Comparison of ENCODE assay signal across 13 cellular contexts in genomic region chr1:184056921-184057496, GRCh38. TPM values are rescaled to one million over a fixed set of nuclear protein-coding genes. Genes with fewer than 3 reads are reported as not detected.
DNase-seq lines count a peak whose midpoint lies in the region; ATAC-seq, FAIRE-seq and TF ChIP-seq lines count a peak whose summit lies in the region.
"Had no signal": no experiment of that assay in that cellular context is flagged by ENCODE, and none has a peak within 500 bp of the region (broad histone marks: within the 10 kb centered on the region; RNA-seq: fewer than 3 reads in every experiment).

No MANE protein-coding gene starts in this region.

- no peaks in the 10 kb centered on the region for H3K27me3 Mint-ChIP-seq in brain
- no peaks in the 10 kb centered on the region for H3K27me3 Mint-ChIP-seq in activated T-helper 17 cell treated with anti-CD3 and anti-CD28 coated beads, Interleukin-2, amount 50 U/mL, for 72 hours
- no peaks in the 10 kb centered on the region for H3K27me3 Mint-ChIP-seq in naive thymus-derived CD8-positive, alpha-beta T cell
- H3K27me3 Mint-ChIP-seq: B cell; central memory CD8-positive, alpha-beta T cell had no signal

- DNase-seq in A673 (ENCODE audit: low spot score) (peak; percentile 63), HS-27A (ENCODE audit: low read depth) (peak; percentile 91), kidney tubule cell (ENCODE audit: low spot score) (peak; percentile 72), kidney (no peak)
- no peak for DNase-seq in naive thymus-derived CD8-positive, alpha-beta T cell
- DNase-seq: NCI-H187, SHP77 treated with DMSO at 0.1 percent for 48 hours had no signal

- no peak for ATAC-seq in GM21447 (IDR thresholded peaks at IDR 0.05; ENCODE audit: unreplicated experiment)
- ATAC-seq in activated T-helper 17 cell treated with anti-CD3 and anti-CD28 coated beads, Interleukin-2, amount 50 U/mL, for 72 hours (replicated peaks) = no peak
- no peak for ATAC-seq in naive thymus-derived CD8-positive, alpha-beta T cell
- ATAC-seq: GM12878 had no signal

- H3K4me1 ChIP-seq in A673 (ENCODE audit: insufficient read depth, low read length, poor library complexity, severe bottlenecking) (peaks cover 38% of the 10 kb centered on the region), kidney (ENCODE audit: control insufficient read depth in 1 of 2, insufficient read depth in 1 of 2, low read depth in 1 of 2, low read length in 2 of 2) (peaks cover 3 to 4% of the 10 kb centered on the region in 2 donors)

- H3K27ac ChIP-seq in A673 (ENCODE audit: low read depth, low read length, poor library complexity, severe bottlenecking) (peak overlapping the region; percentile 81), kidney (ENCODE audit: low read depth in 2 of 2, low read length in 2 of 2) (no peak overlapping the region)

- no TSS peak for BruUV-seq in A673 (replicated peaks; lab: Mats Ljungman, UMichigan)

- no peak overlapping the region for H3K4me3 ChIP-seq in A673 (ENCODE audit: low read depth, low read length, poor library complexity, severe bottlenecking)
- H3K4me3 ChIP-seq in kidney (ENCODE audit: low read length in 2 of 2) = no peak overlapping the region
- H3K4me3 ChIP-seq: GM12878 had no signal

- TF ChIP-seq CTCF in A673 (conservative IDR thresholded peaks at IDR 0.05; ENCODE audit: low read depth, low read length) (no peak), brain (conservative IDR thresholded peaks at IDR 0.05) (no peak), kidney (IDR thresholded peaks at IDR 0.05; ENCODE audit: borderline replicate concordance, extremely low read depth, insufficient read depth) (no peak)

- POLR2A ChIA-PET in A673 (lab: Charles Lee; ENCODE audit: low non-redundant PET) = interaction anchor here (0.6 kb wide), 1 partner anchor 14 kb away, joined by 3 read pairs; no protein-coding TSS in a partner anchor
- POLR2A ChIA-PET in naive thymus-derived CD8-positive, alpha-beta T cell (lab: Charles Lee) = no interaction called here

- H3K27ac Mint-ChIP-seq in brain = peak overlapping the region in 3 of 5 experiments; percentile 0 to 55 (median 1)
- no peak overlapping the region for H3K27ac Mint-ChIP-seq in activated T-helper 17 cell treated with anti-CD3 and anti-CD28 coated beads, Interleukin-2, amount 50 U/mL, for 72 hours
- H3K27ac Mint-ChIP-seq in naive thymus-derived CD8-positive, alpha-beta T cell = peak overlapping the region in 2 of 10 donors; percentile 23 to 39
- H3K27ac Mint-ChIP-seq: B cell had no signal

- H3K36me3 ChIP-seq in A673 (ENCODE audit: insufficient read depth, low read length, poor library complexity, severe bottlenecking) (peaks cover 48% of the 10 kb centered on the region), kidney (ENCODE audit: control insufficient read depth in 1 of 2, insufficient read depth in 2 of 2, low read length in 2 of 2) (no peaks in the 10 kb centered on the region)

- H3K27me3 ChIP-seq in A673 (replicated peaks; ENCODE audit: insufficient read depth, low read depth, low read length, poor library complexity) = no peaks in the 10 kb centered on the region

- H3K9me3 ChIP-seq in A673 (ENCODE audit: low read depth, low read length, poor library complexity, severe bottlenecking) (peaks cover 14% of the 10 kb centered on the region), kidney (ENCODE audit: control insufficient read depth in 1 of 2, low read length in 2 of 2) (no peaks in the 10 kb centered on the region)

- H3K36me3 Mint-ChIP-seq in brain = peaks cover 63% of the 10 kb centered on the region
- H3K36me3 Mint-ChIP-seq in activated T-helper 17 cell treated with anti-CD3 and anti-CD28 coated beads, Interleukin-2, amount 50 U/mL, for 72 hours (ENCODE audit: low read depth) = peaks cover 42% of the 10 kb centered on the region
- H3K36me3 Mint-ChIP-seq in naive thymus-derived CD8-positive, alpha-beta T cell = peaks cover 0 to 44% (median 20%) of the 10 kb centered on the region in 3 donors

- no peak for FAIRE-seq in kidney (lab: Jason Lieb, UNC)
- FAIRE-seq: GM12878 had no signal

- no peak overlapping the region for H3K9ac ChIP-seq in kidney (ENCODE audit: low read length in 2 of 2)

- CTCF ChIA-PET in A673 (lab: Charles Lee) = no interaction called here

- peak overlapping the region in 1 of 5 experiments; percentile 3 for H3K4me3 Mint-ChIP-seq in brain
- H3K4me3 Mint-ChIP-seq in activated T-helper 17 cell treated with anti-CD3 and anti-CD28 coated beads, Interleukin-2, amount 50 U/mL, for 72 hours = no peak overlapping the region
- peak overlapping the region in 1 of 10 donors; percentile 4 for H3K4me3 Mint-ChIP-seq in naive thymus-derived CD8-positive, alpha-beta T cell
- H3K4me3 Mint-ChIP-seq: B cell; central memory CD8-positive, alpha-beta T cell had no signal

- intact Hi-C loops in A673 (cut with micrococcal nuclease; ENCODE audit: unreplicated experiment) = no loop called here
- intact Hi-C loops in kidney (cut with DNase I) = no loop called here

- peaks cover 52% of the 10 kb centered on the region for H3K4me1 Mint-ChIP-seq in brain
- peaks cover 19% of the 10 kb centered on the region for H3K4me1 Mint-ChIP-seq in activated T-helper 17 cell treated with anti-CD3 and anti-CD28 coated beads, Interleukin-2, amount 50 U/mL, for 72 hours
- H3K4me1 Mint-ChIP-seq in naive thymus-derived CD8-positive, alpha-beta T cell = peaks cover 16 to 42% (median 38%) of the 10 kb centered on the region in 4 donors

- peaks cover 0 to 8% (median 3%) of the 10 kb centered on the region in 5 experiments for H3K9me3 Mint-ChIP-seq in brain
- no peaks in the 10 kb centered on the region for H3K9me3 Mint-ChIP-seq in activated T-helper 17 cell treated with anti-CD3 and anti-CD28 coated beads, Interleukin-2, amount 50 U/mL, for 72 hours
- no peaks in the 10 kb centered on the region for H3K9me3 Mint-ChIP-seq in naive thymus-derived CD8-positive, alpha-beta T cell
- H3K9me3 Mint-ChIP-seq: central memory CD8-positive, alpha-beta T cell had no signal

RNA-seq across cellular contexts. Expression of gene TSEN15, which starts 5.5 kb away (rescaled TPM):
- total RNA-seq in A673 (2021) (57.0 and 70.7 TPM in 2 replicates), kidney (25.6 TPM)
- polyA plus RNA-seq in brain (ENCODE audit: insufficient read depth, low read depth, low replicate concordance) (30.2 TPM), kidney (ENCODE audit: insufficient read depth, low read depth, low replicate concordance) (24.7 TPM)
- total RNA-seq in activated T-helper 17 cell treated with anti-CD3 and anti-CD28 coated beads, Interleukin-2, amount 50 U/mL, for 72 hours = 10 to 100 TPM in 1 of 2 donors, 1 to 10 TPM in 1; 8.0 to 20.9 TPM
- total RNA-seq in naive thymus-derived CD8-positive, alpha-beta T cell = 10 to 100 TPM; 46.1 to 47.1 TPM
- 10 to 100 TPM; 48.7 to 63.8 (median 51.2) TPM for polyA plus RNA-seq in naive thymus-derived CD8-positive, alpha-beta T cell

RNA-seq across cellular contexts. Expression of gene COLGALT2, which starts 19.5 kb away (rescaled TPM):
- total RNA-seq in A673 (2021) (15.4 and 17.2 TPM in 2 replicates), kidney (0.91 TPM)
- polyA plus RNA-seq in brain (ENCODE audit: insufficient read depth, low read depth, low replicate concordance) (15.2 TPM), kidney (ENCODE audit: insufficient read depth, low read depth, low replicate concordance) (1.8 TPM)
- 1 to 10 TPM in 1 of 2 donors, under 1 TPM in 1; 0.35 to 1.5 TPM for total RNA-seq in activated T-helper 17 cell treated with anti-CD3 and anti-CD28 coated beads, Interleukin-2, amount 50 U/mL, for 72 hours
- total RNA-seq in naive thymus-derived CD8-positive, alpha-beta T cell = under 1 TPM; 0.49 to 0.60 TPM
- polyA plus RNA-seq in naive thymus-derived CD8-positive, alpha-beta T cell = 1 to 10 TPM in 1 of 3 donors, not detected in 2; 2.9 TPM

Comparison
In these comparisons a context has a peak if more than half of its experiments do, and no peak if none do; other contexts are left out.
1. DNase-seq: peak in A673 (single experiment), HS-27A (single experiment) and kidney tubule cell (single experiment); none in kidney (single experiment) and naive thymus-derived CD8-positive, alpha-beta T cell (0 of 10).